ENCODE assay signal across 8 cellular contexts in the genomic region with DNA sequence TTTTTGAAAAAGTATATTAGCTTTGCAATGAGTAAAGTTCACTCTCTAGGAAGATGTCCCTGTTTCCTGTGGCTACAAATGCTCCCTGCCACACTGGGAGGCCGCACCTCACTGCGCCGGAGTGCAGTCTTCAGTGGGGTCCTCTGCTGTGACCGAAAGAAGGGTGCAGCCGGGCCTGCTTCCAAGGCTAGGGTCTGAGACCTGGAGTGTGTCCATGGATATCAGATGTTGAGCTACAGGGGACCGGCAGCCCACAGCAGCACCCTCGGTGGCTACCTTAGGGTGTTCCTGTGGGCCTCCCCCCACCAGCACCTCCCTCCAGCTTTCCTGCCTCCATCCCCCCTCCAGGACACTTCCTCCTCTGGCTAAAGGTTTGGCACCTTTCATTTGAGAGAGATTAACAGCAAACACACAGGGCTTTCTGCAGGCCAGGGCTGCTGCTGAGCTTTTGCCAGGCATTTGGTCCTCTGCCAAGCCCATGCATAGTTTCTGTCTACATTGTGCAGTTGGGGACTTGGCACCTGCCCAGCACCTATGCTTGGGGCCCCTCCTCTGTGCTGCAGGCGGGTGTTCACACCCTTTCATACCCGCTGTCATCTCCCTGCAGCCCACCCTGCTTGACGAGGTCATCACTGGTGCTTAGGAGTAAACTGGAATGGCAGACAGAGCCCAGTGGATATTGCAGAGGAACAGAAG. TPM values are rescaled to one million over a fixed set of nuclear protein-coding genes. Genes with fewer than 3 reads are reported as not detected.
DNase-seq lines count a peak whose midpoint lies in the region; ATAC-seq and TF ChIP-seq lines count a peak whose summit lies in the region.

No MANE protein-coding gene starts in this region.

- H3K36me3 ChIP-seq in neural progenitor cell = no peaks in the 10 kb centered on the region

- H3K27me3 ChIP-seq in neural progenitor cell = no peaks in the 10 kb centered on the region

- H3K36me3 Mint-ChIP-seq in neural progenitor cell = peaks cover 3% of the 10 kb centered on the region

- peak overlapping the region; percentile 63 for H3K27ac Mint-ChIP-seq in neural progenitor cell

- no peak overlapping the region for H2AFZ ChIP-seq in neural progenitor cell (replicated peaks)

- no peak overlapping the region for H3K4me3 ChIP-seq in neural progenitor cell

- no peaks in the 10 kb centered on the region for H3F3A ChIP-seq in neural progenitor cell (ENCODE audit: low read depth)

- no peak overlapping the region for H3K4me2 ChIP-seq in neural progenitor cell

- H3K9me3 ChIP-seq in neural progenitor cell (ENCODE audit: low read depth) = no peaks in the 10 kb centered on the region

- no peak for ATAC-seq in HG03280 (IDR thresholded peaks at IDR 0.05; ENCODE audit: unreplicated experiment)

- H3K4me1 Mint-ChIP-seq in neural progenitor cell = peaks cover 3% of the 10 kb centered on the region

- no peaks in the 10 kb centered on the region for H3K79me2 ChIP-seq in neural progenitor cell (ENCODE audit: low read depth)

- no peak for TF ChIP-seq CTCF in neural progenitor cell (IDR thresholded peaks at IDR 0.05)

- in situ Hi-C loops in G401 (cut with HindIII; ENCODE audit: low sequenced_read_pairs) = no loop called here

- DNase-seq in G401 (ENCODE audit: low spot score) = peak; percentile 45
- peak; percentile 46 for DNase-seq in NCI-H2196 (lab: John Stamatoyannopoulos, UW; ENCODE audit: unreplicated experiment)
- peak; percentile 41 to 49 for DNase-seq in dermis microvascular lymphatic vessel endothelial cell (ENCODE audit: low read depth in 2 of 2)
- DNase-seq in neural progenitor cell (ENCODE audit: low spot score) = no peak
- DNase-seq in NOMO-1 treated with DMSO at 0.1 percent for 48 hours (lab: John Stamatoyannopoulos, UW; ENCODE audit: unreplicated experiment) = no peak
- no peak for DNase-seq in stimulated activated CD8-positive, alpha-beta memory T cell treated with anti-CD3 and anti-CD28 coated beads, Interleukin-4, amount 100 ng/mL, for 48 hours
- no peak for DNase-seq in middle frontal gyrus (ENCODE audit: extremely low spot score, low spot score)

- no peak overlapping the region for H3K27ac ChIP-seq in neural progenitor cell

- H3K27me3 Mint-ChIP-seq in neural progenitor cell (ENCODE audit: insufficient read depth, low read depth) = no peaks in the 10 kb centered on the region

- H3K4me1 ChIP-seq in neural progenitor cell = no peaks in the 10 kb centered on the region

- H3K4me3 Mint-ChIP-seq in neural progenitor cell = no peak overlapping the region

- no peak overlapping the region for H3K9ac ChIP-seq in neural progenitor cell

- H3K9me3 Mint-ChIP-seq in neural progenitor cell = no peaks in the 10 kb centered on the region

- no peaks in the 10 kb centered on the region for H4K20me1 ChIP-seq in neural progenitor cell (ENCODE audit: low read depth)

RNA-seq across cellular contexts. Expression of a gene that starts 33.8 kb away (rescaled TPM):
- total RNA-seq in G401 (2014; rRNA removed; shearing (Covaris generic)) = 0.03 TPM in 1 of 2 replicates, not detected in the other
- total RNA-seq in dermis microvascular lymphatic vessel endothelial cell (under 0.01 and 0.13 TPM in 2 replicates), neural progenitor cell (ENCODE audit: low replicate concordance) (0.11 and 0.50 TPM in 2 replicates)

Comparison
In these comparisons a context has a peak if more than half of its experiments do, and no peak if none do; other contexts are left out.
1. DNase-seq: peak in G401 (single experiment), NCI-H2196 (single experiment) and dermis microvascular lymphatic vessel endothelial cell (2 of 2); none in neural progenitor cell (single experiment), NOMO-1 treated with DMSO at 0.1 percent for 48 hours (single experiment), stimulated activated CD8-positive, alpha-beta memory T cell treated with anti-CD3 and anti-CD28 coated beads, Interleukin-4, amount 100 ng/mL, for 48 hours (single experiment) and middle frontal gyrus (single experiment).